In the genomic region with DNA sequence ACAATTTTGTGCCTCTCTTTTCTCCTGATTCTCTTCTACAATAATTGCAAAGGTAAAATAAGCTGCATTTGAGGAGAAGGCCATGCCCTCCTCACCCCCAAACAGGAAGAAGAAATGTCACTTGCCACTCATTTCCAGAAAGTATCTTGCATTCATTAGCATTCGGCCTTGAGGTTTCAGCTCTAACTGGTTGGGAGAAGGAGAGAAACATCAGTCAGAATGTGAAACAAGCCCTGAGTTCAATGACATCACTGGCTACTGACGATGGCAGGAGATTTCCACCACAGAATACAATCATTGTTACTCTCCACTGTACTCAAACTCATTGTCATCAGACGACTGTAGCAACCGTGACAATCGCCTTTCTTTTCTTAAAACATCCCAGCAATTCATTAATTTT, we compare ENCODE assay signal across 9 cellular contexts.
A peak's percentile ranks its signal among the peaks of the same experiment; 100 is the strongest.
DNase-seq lines count a peak whose midpoint lies in the region; ATAC-seq and TF ChIP-seq lines count a peak whose summit lies in the region.
"Had no signal": no experiment of that assay in that cellular context is flagged by ENCODE, and none has a peak within 500 bp of the region (broad histone marks: within the 10 kb centered on the region; RNA-seq: fewer than 3 reads in every experiment).

No MANE protein-coding gene starts in this region.

- H3K36me3 ChIP-seq in tibial nerve, result no peaks in the 10 kb centered on the region
- H3K36me3 ChIP-seq in HAP-1 (replicated peaks), result no peaks in the 10 kb centered on the region

- H3K27ac ChIP-seq in tibial nerve, result no peak overlapping the region

- in situ Hi-C loops in HAP-1 (cut with MboI; ENCODE audit: low sequenced_read_pairs), result no loop called here

- no peaks in the 10 kb centered on the region for H3K27me3 ChIP-seq in tibial nerve
- peaks cover 9% of the 10 kb centered on the region; the same call in 1 of the 2 replicates for H3K27me3 ChIP-seq in HAP-1 (ENCODE audit: low read depth)

- H3K4me3 ChIP-seq in tibial nerve (no peak overlapping the region), HAP-1 (no peak overlapping the region)

- H3K4me3 Mint-ChIP-seq in natural killer cell, result no peak overlapping the region
- H3K4me3 Mint-ChIP-seq: naive thymus-derived CD8-positive, alpha-beta T cell had no signal

- H3K27ac Mint-ChIP-seq in natural killer cell, result peak overlapping the region; percentile 17 to 69

- DNase-seq in natural killer cell (no peak), NCI-H82 treated with DMSO at 0.1 percent for 48 hours (lab: John Stamatoyannopoulos, UW; ENCODE audit: unreplicated experiment) (no peak), tibial nerve (ENCODE audit: low spot score in 2 of 2) (no peak), HAP-1 (ENCODE audit: low spot score in 2 of 2) (no peak)
- DNase-seq in central memory CD4-positive, alpha-beta T cell, result no peak
- DNase-seq: naive thymus-derived CD8-positive, alpha-beta T cell had no signal

- intact Hi-C loops in natural killer cell (cut with micrococcal nuclease), result no loop called here

- ATAC-seq in GM18520 (IDR thresholded peaks at IDR 0.05; ENCODE audit: unreplicated experiment) (peak; percentile 91), GM21447 (IDR thresholded peaks at IDR 0.05; ENCODE audit: unreplicated experiment) (peak; percentile 67), HG03558 (IDR thresholded peaks at IDR 0.05; ENCODE audit: extremely low read depth, unreplicated experiment) (peak; percentile 81), natural killer cell (peak in 1 of 3 donors; percentile 55)
- ATAC-seq: naive thymus-derived CD8-positive, alpha-beta T cell had no signal

- H3K9me3 ChIP-seq in tibial nerve, result no peaks in the 10 kb centered on the region
- no peaks in the 10 kb centered on the region for H3K9me3 ChIP-seq in HAP-1

- TF ChIP-seq CTCF in natural killer cell (IDR thresholded peaks at IDR 0.05) (no peak), tibial nerve (IDR thresholded peaks at IDR 0.05) (no peak)

- H3K27me3 Mint-ChIP-seq in natural killer cell (ENCODE audit: low read depth in 2 of 2), result no peaks in the 10 kb centered on the region
- H3K27me3 Mint-ChIP-seq: naive thymus-derived CD8-positive, alpha-beta T cell had no signal

- H3K9me3 Mint-ChIP-seq in natural killer cell, result no peaks in the 10 kb centered on the region

- H3K4me1 ChIP-seq in tibial nerve (no peaks in the 10 kb centered on the region), HAP-1 (no peaks in the 10 kb centered on the region)

- no peak for TF ChIP-seq POLR2A in tibial nerve (IDR thresholded peaks at IDR 0.05)

- no peak for TF ChIP-seq EP300 in tibial nerve (IDR thresholded peaks at IDR 0.05)

- WGBS in tibial nerve, 2 donors, result 46 to 55% methylated on average over 5 of the region's 5 CpGs

- peaks cover 13% of the 10 kb centered on the region for H3K36me3 Mint-ChIP-seq in natural killer cell

- peaks cover 25 to 34% of the 10 kb centered on the region in 2 donors for H3K4me1 Mint-ChIP-seq in natural killer cell
